ENCODE assay signal across 1 cellular context in the genomic region with DNA sequence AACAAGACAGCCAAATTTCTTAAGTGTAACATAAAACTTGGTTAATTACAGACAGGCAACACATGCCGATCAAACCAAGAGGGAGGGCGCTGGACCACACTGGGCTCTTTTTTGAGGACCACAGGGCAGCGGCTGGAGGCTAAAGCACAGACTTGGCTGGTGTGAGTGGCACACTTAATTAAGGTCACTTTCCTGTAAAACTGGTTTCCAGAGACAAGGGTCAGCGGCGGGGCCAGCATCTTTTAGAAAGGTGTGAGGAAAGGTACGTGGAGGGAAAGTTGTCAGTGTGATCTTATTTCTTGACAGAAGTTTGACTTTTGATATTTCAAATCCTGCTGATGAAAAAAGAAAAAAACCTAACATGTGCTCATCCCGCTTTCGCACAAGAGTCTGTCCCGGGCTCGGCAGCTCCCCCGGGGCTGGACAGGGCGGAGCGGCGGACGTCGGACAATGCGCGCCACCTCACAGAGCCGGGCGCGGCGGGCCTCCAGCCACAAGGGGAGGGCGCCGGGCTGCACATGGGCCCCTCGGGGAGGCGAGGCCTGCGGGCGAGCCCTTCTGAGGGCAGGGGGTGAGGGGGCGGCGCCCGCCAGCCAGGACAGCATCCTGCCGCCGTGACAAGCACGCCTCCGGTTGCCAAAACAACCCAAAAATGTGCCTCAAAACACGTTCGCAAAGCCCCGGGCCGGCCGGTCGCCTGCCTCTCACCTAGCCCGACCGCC.
TF ChIP-seq lines count a peak whose summit lies in the region.

No MANE protein-coding gene starts in this region.

TF ChIP-seq in endothelial cell of umbilical vein, 7 proteins besides CTCF, POLR2A, EP300 and RAD21 (continued from another document):
- TF ChIP-seq POLR2AphosphoS5 (IDR thresholded peaks at IDR 0.05; ENCODE audit: insufficient read depth, low read depth, low read length) (no peak), FOS (IDR thresholded peaks at IDR 0.05; ENCODE audit: borderline replicate concordance, insufficient read depth, low read length) (no peak)
